In the genomic region with DNA sequence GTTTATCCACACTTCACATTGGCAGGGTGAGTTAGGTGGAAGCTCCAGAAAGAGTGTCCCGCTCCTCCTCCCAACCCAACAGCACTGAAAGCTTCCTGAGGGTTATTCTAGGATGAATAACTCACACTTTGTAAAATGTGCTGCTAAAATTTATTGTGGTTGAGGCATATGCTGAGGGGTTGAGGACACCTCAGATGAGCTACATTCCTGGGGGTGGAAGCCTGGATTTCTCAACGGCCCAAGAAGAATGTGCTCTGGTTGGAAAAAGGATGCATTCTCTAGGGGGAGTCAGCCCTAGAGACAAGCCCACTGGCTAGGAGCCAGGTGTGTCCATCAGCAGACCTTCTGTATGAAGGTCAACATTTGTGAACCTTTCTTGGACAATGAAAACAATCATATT, we compare ENCODE assay signal across 15 cellular contexts.
DNase-seq lines count a peak whose midpoint lies in the region; ATAC-seq and TF ChIP-seq lines count a peak whose summit lies in the region.
"Had no signal": no experiment of that assay in that cellular context is flagged by ENCODE, and none has a peak within 500 bp of the region (broad histone marks: within the 10 kb centered on the region; RNA-seq: fewer than 3 reads in every experiment).

No MANE protein-coding gene starts in this region.

- H3K27me3 ChIP-seq in AG04450 (ENCODE audit: control insufficient read depth, insufficient read depth, low read length) (no peaks in the 10 kb centered on the region), brain microvascular endothelial cell (replicated peaks) (no peaks in the 10 kb centered on the region)
- H3K27me3 ChIP-seq: BLaER1 treated with 17β-estradiol and CSF1 and Interleukin-3, amounts not matched to agents 10 nM and 100 nM; neural progenitor cell had no signal

- H3K36me3 ChIP-seq in brain microvascular endothelial cell (replicated peaks): no peaks in the 10 kb centered on the region
- H3K36me3 ChIP-seq: BLaER1 treated with 17β-estradiol and CSF1 and Interleukin-3, amounts not matched to agents 10 nM and 100 nM; lower lobe of right lung; neural progenitor cell had no signal

- TF ChIP-seq CTCF in AG04450 (IDR thresholded peaks at IDR 0.05; ENCODE audit: low read depth, low read length): no peak
- TF ChIP-seq CTCF in brain microvascular endothelial cell (IDR thresholded peaks at IDR 0.05; ENCODE audit: low read depth, low read length, missing control alignments): no peak

- CTCF ChIA-PET in AG04450 (lab: Charles Lee): interaction anchor here (1.1 kb wide), 1 partner anchor 418 kb away, joined by 3 read pairs; no protein-coding TSS in a partner anchor

- DNase-seq in AG04450 (ENCODE audit: low read depth, low spot score) (no peak), HS-5 (ENCODE audit: low read depth) (peak; percentile 87), brain microvascular endothelial cell (peak; percentile 79), lung microvascular endothelial cell (ENCODE audit: low read depth in 2 of 2) (peak; percentile 11 to 27), NCI-H1105 treated with DMSO at 0.1 percent for 48 hours (lab: John Stamatoyannopoulos, UW) (no peak), putamen (ENCODE audit: low spot score) (no peak)
- DNase-seq: activated CD8-positive, alpha-beta memory T cell treated with anti-CD3 and anti-CD28 coated beads, Interleukin-2, amount 10 ng/mL, durations not matched to agents 7 days and 5 days; activated naive CD4-positive, alpha-beta T cell treated with Interleukin-2 at 50 U/mL for 16 hours; DND-41; lower lobe of right lung; NCI-H1092 treated with DMSO at 0.1 percent for 48 hours had no signal

- H3K27ac ChIP-seq in AG04450 (ENCODE audit: low read depth, low read length) (peak overlapping the region; percentile 61), brain microvascular endothelial cell (peak overlapping the region; percentile 79)
- H3K27ac ChIP-seq: BLaER1 treated with 17β-estradiol and CSF1 and Interleukin-3, amounts not matched to agents 10 nM and 100 nM; lower lobe of right lung; neural progenitor cell had no signal

- in situ Hi-C loops in brain microvascular endothelial cell (cut with HindIII; ENCODE audit: low pct_ligation_motif_present, low sequenced_read_pairs): no loop called here

- peaks cover 4% of the 10 kb centered on the region; the same call in 1 of the 2 replicates for H3K9me3 ChIP-seq in AG04450 (ENCODE audit: control insufficient read depth, insufficient read depth, low read length)
- H3K9me3 ChIP-seq: lower lobe of right lung had no signal

- H3K4me3 ChIP-seq in AG04450 (ENCODE audit: low read depth, low read length): no peak overlapping the region
- no peak overlapping the region for H3K4me3 ChIP-seq in brain microvascular endothelial cell (ENCODE audit: low read depth, low read length)
- H3K4me3 ChIP-seq: BLaER1 treated with 17β-estradiol and CSF1 and Interleukin-3, amounts not matched to agents 10 nM and 100 nM; lower lobe of right lung; neural progenitor cell had no signal

- POLR2A ChIA-PET in AG04450 (lab: Yijun Ruan, JAX): interaction anchor here (2.1 kb wide), 1 partner anchor 19 kb away, joined by 9 read pairs; no protein-coding TSS in a partner anchor

- no peak for ATAC-seq in HG03457 (IDR thresholded peaks at IDR 0.05; ENCODE audit: unreplicated experiment)
- no peak for ATAC-seq in HG02798 (IDR thresholded peaks at IDR 0.05; ENCODE audit: poor library complexity, unreplicated experiment)
- ATAC-seq: activated CD8-positive, alpha-beta memory T cell treated with anti-CD3 and anti-CD28 coated beads, Interleukin-2, amount 10 ng/mL, durations not matched to agents 7 days and 5 days; lower lobe of right lung had no signal

Comparison
In these comparisons a context has a peak if more than half of its experiments do, and no peak if none do; other contexts are left out.
1. DNase-seq: peak in HS-5 (single experiment), brain microvascular endothelial cell (single experiment) and lung microvascular endothelial cell (2 of 2); none in AG04450 (single experiment), NCI-H1105 treated with DMSO at 0.1 percent for 48 hours (single experiment) and putamen (single experiment).